ENCODE assay signal across 1 cellular context in the genomic region with DNA sequence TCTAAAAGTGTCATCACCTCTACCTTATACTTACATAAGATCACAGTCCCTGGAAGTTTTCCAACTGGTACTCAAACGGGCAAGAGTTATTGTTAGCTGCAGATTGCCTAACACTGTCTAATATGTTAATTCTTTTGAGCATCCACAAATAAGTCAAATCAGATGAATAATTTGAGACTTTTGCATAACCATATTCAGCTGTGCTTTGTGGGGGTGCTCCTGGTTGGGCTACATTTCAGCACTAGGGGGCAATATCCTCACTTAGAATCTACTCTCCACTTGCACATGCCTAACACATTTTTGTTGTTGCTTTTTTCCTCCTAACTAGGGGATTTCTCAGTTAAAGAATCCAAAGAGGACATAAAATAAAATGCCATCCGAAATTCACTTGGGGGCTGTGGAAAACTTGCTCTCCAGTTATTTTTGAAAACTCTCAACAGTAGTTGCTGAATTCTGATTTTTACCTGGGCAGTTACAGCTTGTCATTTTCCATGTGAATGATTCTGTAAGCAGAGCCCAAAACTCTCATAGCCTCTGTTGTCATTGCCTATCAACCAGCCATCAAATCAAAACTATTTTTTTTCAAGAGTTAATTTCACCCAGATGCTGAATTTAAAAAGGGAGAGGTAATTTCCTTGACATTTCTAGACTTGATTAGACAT.
TF ChIP-seq lines count a peak whose summit lies in the region.

No MANE protein-coding gene starts in this region.

TF ChIP-seq in WTC11, 78 proteins besides CTCF, POLR2A, EP300 and RAD21 (continued from another document):
- TF ChIP-seq, protein P1, sequence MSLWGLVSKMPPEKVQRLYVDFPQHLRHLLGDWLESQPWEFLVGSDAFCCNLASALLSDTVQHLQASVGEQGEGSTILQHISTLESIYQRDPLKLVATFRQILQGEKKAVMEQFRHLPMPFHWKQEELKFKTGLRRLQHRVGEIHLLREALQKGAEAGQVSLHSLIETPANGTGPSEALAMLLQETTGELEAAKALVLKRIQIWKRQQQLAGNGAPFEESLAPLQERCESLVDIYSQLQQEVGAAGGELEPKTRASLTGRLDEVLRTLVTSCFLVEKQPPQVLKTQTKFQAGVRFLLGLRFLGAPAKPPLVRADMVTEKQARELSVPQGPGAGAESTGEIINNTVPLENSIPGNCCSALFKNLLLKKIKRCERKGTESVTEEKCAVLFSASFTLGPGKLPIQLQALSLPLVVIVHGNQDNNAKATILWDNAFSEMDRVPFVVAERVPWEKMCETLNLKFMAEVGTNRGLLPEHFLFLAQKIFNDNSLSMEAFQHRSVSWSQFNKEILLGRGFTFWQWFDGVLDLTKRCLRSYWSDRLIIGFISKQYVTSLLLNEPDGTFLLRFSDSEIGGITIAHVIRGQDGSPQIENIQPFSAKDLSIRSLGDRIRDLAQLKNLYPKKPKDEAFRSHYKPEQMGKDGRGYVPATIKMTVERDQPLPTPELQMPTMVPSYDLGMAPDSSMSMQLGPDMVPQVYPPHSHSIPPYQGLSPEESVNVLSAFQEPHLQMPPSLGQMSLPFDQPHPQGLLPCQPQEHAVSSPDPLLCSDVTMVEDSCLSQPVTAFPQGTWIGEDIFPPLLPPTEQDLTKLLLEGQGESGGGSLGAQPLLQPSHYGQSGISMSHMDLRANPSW (CRISPR knock-in tag; conservative IDR thresholded peaks at IDR 0.05; ENCODE audit: low read depth), result no peak
- no peak for TF ChIP-seq NR2C2 (CRISPR knock-in tag; IDR thresholded peaks at IDR 0.05)
- TF ChIP-seq, protein P2, sequence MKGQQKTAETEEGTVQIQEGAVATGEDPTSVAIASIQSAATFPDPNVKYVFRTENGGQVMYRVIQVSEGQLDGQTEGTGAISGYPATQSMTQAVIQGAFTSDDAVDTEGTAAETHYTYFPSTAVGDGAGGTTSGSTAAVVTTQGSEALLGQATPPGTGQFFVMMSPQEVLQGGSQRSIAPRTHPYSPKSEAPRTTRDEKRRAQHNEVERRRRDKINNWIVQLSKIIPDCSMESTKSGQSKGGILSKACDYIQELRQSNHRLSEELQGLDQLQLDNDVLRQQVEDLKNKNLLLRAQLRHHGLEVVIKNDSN (CRISPR knock-in tag; IDR thresholded peaks at IDR 0.05), result no peak
- TF ChIP-seq, protein P3, sequence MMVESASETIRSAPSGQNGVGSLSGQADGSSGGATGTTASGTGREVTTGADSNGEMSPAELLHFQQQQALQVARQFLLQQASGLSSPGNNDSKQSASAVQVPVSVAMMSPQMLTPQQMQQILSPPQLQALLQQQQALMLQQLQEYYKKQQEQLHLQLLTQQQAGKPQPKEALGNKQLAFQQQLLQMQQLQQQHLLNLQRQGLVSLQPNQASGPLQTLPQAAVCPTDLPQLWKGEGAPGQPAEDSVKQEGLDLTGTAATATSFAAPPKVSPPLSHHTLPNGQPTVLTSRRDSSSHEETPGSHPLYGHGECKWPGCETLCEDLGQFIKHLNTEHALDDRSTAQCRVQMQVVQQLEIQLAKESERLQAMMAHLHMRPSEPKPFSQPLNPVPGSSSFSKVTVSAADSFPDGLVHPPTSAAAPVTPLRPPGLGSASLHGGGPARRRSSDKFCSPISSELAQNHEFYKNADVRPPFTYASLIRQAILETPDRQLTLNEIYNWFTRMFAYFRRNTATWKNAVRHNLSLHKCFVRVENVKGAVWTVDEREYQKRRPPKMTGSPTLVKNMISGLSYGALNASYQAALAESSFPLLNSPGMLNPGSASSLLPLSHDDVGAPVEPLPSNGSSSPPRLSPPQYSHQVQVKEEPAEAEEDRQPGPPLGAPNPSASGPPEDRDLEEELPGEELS (CRISPR knock-in tag; IDR thresholded peaks at IDR 0.05), result no peak
